1 cellular context compared by ENCODE assay signal in the genomic region with DNA sequence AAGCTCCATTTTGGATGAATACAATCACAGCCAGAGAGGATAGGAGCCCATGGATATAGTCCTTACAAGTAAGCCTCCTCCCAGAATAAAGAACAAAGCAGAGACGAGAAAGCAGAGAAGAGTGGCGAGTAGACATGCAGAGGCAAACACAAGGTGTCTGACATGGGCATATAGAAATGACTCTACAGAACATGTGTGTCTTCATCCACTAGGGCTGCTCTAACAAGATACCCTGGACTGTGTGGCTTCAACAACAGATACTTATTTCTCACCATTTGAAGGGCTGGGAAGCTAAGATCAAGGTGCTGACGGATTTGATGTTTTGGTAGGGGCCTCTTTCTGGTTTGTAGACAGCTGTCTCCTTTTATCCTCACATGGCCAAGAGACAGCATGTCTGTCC.
TF ChIP-seq lines count a peak whose summit lies in the region.

No MANE protein-coding gene starts in this region.

TF ChIP-seq in WTC11, 78 proteins besides CTCF, POLR2A, EP300 and RAD21:
- TF ChIP-seq AFF4 (CRISPR knock-in tag; IDR thresholded peaks at IDR 0.05; ENCODE audit: borderline replicate concordance) (no peak), SOX15 (CRISPR knock-in tag; IDR thresholded peaks at IDR 0.05) (no peak), SMAD4 (CRISPR knock-in tag; IDR thresholded peaks at IDR 0.05) (no peak), ZNF425 (CRISPR knock-in tag; conservative IDR thresholded peaks at IDR 0.05) (no peak), TEAD4 (CRISPR knock-in tag; IDR thresholded peaks at IDR 0.05) (no peak), MXD4 (CRISPR knock-in tag; IDR thresholded peaks at IDR 0.05; ENCODE audit: borderline replicate concordance) (no peak), MAX (CRISPR knock-in tag; IDR thresholded peaks at IDR 0.05) (no peak), ZBTB21 (CRISPR knock-in tag; IDR thresholded peaks at IDR 0.05; ENCODE audit: borderline replicate concordance) (no peak), ZNF512 (CRISPR knock-in tag; IDR thresholded peaks at IDR 0.05; ENCODE audit: borderline replicate concordance) (no peak), ZNF232 (CRISPR knock-in tag; IDR thresholded peaks at IDR 0.05) (no peak), ZNF317 (CRISPR knock-in tag; IDR thresholded peaks at IDR 0.05; ENCODE audit: borderline replicate concordance, low read depth) (no peak)
- TF ChIP-seq, protein P1, sequence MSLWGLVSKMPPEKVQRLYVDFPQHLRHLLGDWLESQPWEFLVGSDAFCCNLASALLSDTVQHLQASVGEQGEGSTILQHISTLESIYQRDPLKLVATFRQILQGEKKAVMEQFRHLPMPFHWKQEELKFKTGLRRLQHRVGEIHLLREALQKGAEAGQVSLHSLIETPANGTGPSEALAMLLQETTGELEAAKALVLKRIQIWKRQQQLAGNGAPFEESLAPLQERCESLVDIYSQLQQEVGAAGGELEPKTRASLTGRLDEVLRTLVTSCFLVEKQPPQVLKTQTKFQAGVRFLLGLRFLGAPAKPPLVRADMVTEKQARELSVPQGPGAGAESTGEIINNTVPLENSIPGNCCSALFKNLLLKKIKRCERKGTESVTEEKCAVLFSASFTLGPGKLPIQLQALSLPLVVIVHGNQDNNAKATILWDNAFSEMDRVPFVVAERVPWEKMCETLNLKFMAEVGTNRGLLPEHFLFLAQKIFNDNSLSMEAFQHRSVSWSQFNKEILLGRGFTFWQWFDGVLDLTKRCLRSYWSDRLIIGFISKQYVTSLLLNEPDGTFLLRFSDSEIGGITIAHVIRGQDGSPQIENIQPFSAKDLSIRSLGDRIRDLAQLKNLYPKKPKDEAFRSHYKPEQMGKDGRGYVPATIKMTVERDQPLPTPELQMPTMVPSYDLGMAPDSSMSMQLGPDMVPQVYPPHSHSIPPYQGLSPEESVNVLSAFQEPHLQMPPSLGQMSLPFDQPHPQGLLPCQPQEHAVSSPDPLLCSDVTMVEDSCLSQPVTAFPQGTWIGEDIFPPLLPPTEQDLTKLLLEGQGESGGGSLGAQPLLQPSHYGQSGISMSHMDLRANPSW (CRISPR knock-in tag; conservative IDR thresholded peaks at IDR 0.05; ENCODE audit: low read depth), result no peak
- TF ChIP-seq, protein P2, sequence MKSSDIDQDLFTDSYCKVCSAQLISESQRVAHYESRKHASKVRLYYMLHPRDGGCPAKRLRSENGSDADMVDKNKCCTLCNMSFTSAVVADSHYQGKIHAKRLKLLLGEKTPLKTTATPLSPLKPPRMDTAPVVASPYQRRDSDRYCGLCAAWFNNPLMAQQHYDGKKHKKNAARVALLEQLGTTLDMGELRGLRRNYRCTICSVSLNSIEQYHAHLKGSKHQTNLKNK (CRISPR knock-in tag; IDR thresholded peaks at IDR 0.05), result no peak
